13 cellular contexts compared by ENCODE assay signal in genomic region chr15:44033894-44034293, GRCh38.
DNase-seq lines count a peak whose midpoint lies in the region; ATAC-seq and TF ChIP-seq lines count a peak whose summit lies in the region.
"Had no signal": no experiment of that assay in that cellular context is flagged by ENCODE, and none has a peak within 500 bp of the region (broad histone marks: within the 10 kb centered on the region; RNA-seq: fewer than 3 reads in every experiment).

No MANE protein-coding gene starts in this region.

- peak overlapping the region in 1 of 5 donors; percentile 73 for H3K9ac ChIP-seq in subcutaneous abdominal adipose tissue (ENCODE audit: low read length in 5 of 5)

- no peaks in the 10 kb centered on the region for H3K27me3 ChIP-seq in subcutaneous abdominal adipose tissue (ENCODE audit: control insufficient read depth in 5 of 5, insufficient read depth in 4 of 5, low read length in 5 of 5)
- H3K27me3 ChIP-seq: uterus had no signal

- no peaks in the 10 kb centered on the region for H3K36me3 ChIP-seq in subcutaneous abdominal adipose tissue (ENCODE audit: control insufficient read depth in 5 of 5, insufficient read depth in 5 of 5, low read length in 5 of 5)
- H3K36me3 ChIP-seq: uterus had no signal

- no peak overlapping the region for H3K27ac ChIP-seq in RWPE1
- peak overlapping the region; percentile 93 for H3K27ac ChIP-seq in subcutaneous abdominal adipose tissue (ENCODE audit: low read depth, low read length)
- H3K27ac ChIP-seq: uterus had no signal

- H3K4me1 ChIP-seq in subcutaneous abdominal adipose tissue (ENCODE audit: control insufficient read depth in 5 of 5, insufficient read depth in 5 of 5, low read length in 5 of 5): peaks cover 0 to 39% (median 19%) of the 10 kb centered on the region in 5 donors
- H3K4me1 ChIP-seq: uterus had no signal

- DNase-seq in HCEC 1CT (peak; percentile 47), RWPE1 (ENCODE audit: low spot score) (peak; percentile 37), fibroblast of peridontal ligament (ENCODE audit: extremely low read depth) (peak; percentile 82)
- DNase-seq: activated B cell treated with CpG ODN at 0.5 μM for 24 hours, DND-41, KG1, NCI-H2107, small intestine, uterus had no signal

- no peaks in the 10 kb centered on the region for H3K9me3 ChIP-seq in subcutaneous abdominal adipose tissue (ENCODE audit: control insufficient read depth in 5 of 5, low read length in 5 of 5)
- H3K9me3 ChIP-seq: uterus had no signal

- no peak overlapping the region for H3K4me3 ChIP-seq in subcutaneous abdominal adipose tissue (ENCODE audit: low read depth in 1 of 5, low read length in 5 of 5)
- H3K4me3 ChIP-seq: uterus had no signal

- POLR2A ChIA-PET in RWPE1 (lab: Yijun Ruan, JAX; ENCODE audit: low non-redundant PET): no interaction called here

- TF ChIP-seq CTCF in RWPE1 (conservative IDR thresholded peaks at IDR 0.05; ENCODE audit: low read depth): no peak

- ATAC-seq in GM21423 (IDR thresholded peaks at IDR 0.05; ENCODE audit: unreplicated experiment): no peak
- ATAC-seq in GM18873 (IDR thresholded peaks at IDR 0.05; ENCODE audit: low FRiP score, unreplicated experiment): no peak
- ATAC-seq in GM19324 (IDR thresholded peaks at IDR 0.05; ENCODE audit: low FRiP score, unreplicated experiment): no peak

- CTCF ChIA-PET in RWPE1 (lab: Yijun Ruan, JAX): no interaction called here
